ENCODE assay signal across 13 cellular contexts in the genomic region with DNA sequence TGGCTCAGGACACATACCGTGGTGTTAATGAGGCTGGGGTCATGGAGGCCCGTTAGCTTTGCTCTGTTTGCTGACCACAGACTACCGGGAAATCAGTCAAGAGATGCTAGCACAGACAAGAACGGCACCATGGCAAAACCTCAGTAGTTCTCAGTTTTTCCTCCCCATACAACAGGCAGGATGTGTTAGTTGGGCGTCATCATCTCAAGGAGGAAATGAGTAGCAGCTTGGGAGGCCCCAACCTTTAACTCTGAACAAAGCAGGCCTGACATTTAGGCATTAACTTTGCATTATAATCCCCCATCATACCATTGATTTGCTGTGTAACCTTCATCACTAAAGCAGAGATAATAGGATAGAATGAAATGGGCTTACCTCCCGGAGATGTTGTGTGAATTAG.
DNase-seq lines count a peak whose midpoint lies in the region.
"Had no signal": no experiment of that assay in that cellular context is flagged by ENCODE, and none has a peak within 500 bp of the region (broad histone marks: within the 10 kb centered on the region; RNA-seq: fewer than 3 reads in every experiment).

No MANE protein-coding gene starts in this region.

- DNase-seq in stimulated activated CD4-positive, alpha-beta T cell treated with anti-CD3 and anti-CD28 coated beads, Interleukin-12 subunit alpha, Interleukin-12 subunit beta, amount 100 ng/mL, for 48 hours (ENCODE audit: low read depth in 2 of 3, low spot score in 1 of 3): peak; percentile 3 to 13 (median 11)
- no peak for DNase-seq in stimulated activated CD4-positive, alpha-beta T cell treated with anti-CD3 and anti-CD28 coated beads, Interleukin-12 subunit alpha, Interleukin-12 subunit beta, amount 100 ng/mL, for 4 hours
- DNase-seq in activated CD8-positive, alpha-beta memory T cell treated with anti-CD3 and anti-CD28 coated beads, Interleukin-2, amount 50 U/mL, for 48 hours: peak; percentile 46
- DNase-seq in iPS-NIHi11 (ENCODE audit: low spot score) (peak; percentile 5), NCI-H1417 (lab: John Stamatoyannopoulos, UW) (no peak), T-helper 9 cell (no peak), cerebellar nuclear complex (lab: John Stamatoyannopoulos, UW) (no peak)
- DNase-seq in effector CD4-positive, alpha-beta T cell: no peak
- DNase-seq: activated effector memory CD4-positive, alpha-beta T cell treated with anti-CD3 and anti-CD28 coated beads, Interleukin-2, amount 50 U/mL, for 16 hours; caudate nucleus; DMS53; NCI-H1092; nucleus accumbens had no signal

Comparison
In these comparisons a context has a peak if more than half of its experiments do, and no peak if none do; other contexts are left out.
1. DNase-seq: peak in stimulated activated CD4-positive, alpha-beta T cell treated with anti-CD3 and anti-CD28 coated beads, Interleukin-12 subunit alpha, Interleukin-12 subunit beta, amount 100 ng/mL, for 48 hours (3 of 3), activated CD8-positive, alpha-beta memory T cell treated with anti-CD3 and anti-CD28 coated beads, Interleukin-2, amount 50 U/mL, for 48 hours (single experiment) and iPS-NIHi11 (single experiment); none in stimulated activated CD4-positive, alpha-beta T cell treated with anti-CD3 and anti-CD28 coated beads, Interleukin-12 subunit alpha, Interleukin-12 subunit beta, amount 100 ng/mL, for 4 hours (single experiment), NCI-H1417 (0 of 3), effector CD4-positive, alpha-beta T cell (single experiment), T-helper 9 cell (single experiment) and cerebellar nuclear complex (0 of 2).